28 cellular contexts compared by ENCODE assay signal in the genomic region with DNA sequence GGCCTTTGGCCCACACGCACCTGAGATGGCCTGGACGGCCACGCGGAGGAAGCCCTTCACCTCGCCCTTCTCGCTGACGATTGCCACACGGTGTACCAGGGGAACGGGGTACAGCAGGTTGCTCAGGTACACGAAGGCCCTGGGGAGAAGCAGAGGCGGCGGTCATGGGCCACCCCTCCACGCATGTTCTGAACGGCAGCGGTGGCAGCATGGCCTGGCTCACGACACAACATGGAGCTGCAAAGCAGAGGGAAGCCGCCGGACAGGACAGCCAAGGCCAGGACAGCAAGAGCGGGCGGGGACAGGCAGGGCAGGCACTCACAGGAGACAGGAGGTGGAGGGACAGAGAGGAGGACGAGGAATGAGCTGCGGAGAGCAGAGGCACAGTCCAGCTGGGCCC. TPM values are rescaled to one million over a fixed set of nuclear protein-coding genes. Genes with fewer than 3 reads are reported as not detected.
"Had no signal": no experiment of that assay in that cellular context is flagged by ENCODE, and none has a peak within 500 bp of the region (broad histone marks: within the 10 kb centered on the region; RNA-seq: fewer than 3 reads in every experiment).

No MANE protein-coding gene starts in this region.

- H3K27ac ChIP-seq: HL-60, Peyer's patch, SJCRH30 had no signal

- H3K4me3 ChIP-seq: MG63, Peyer's patch, SJCRH30 had no signal

- FAIRE-seq: HTR-8/SVneo had no signal

- H3K27me3 ChIP-seq: MG63, Peyer's patch, SJCRH30 had no signal

- H3K9me3 ChIP-seq: MG63, Peyer's patch, SJCRH30 had no signal

- DNase-seq: Karpas-422, KG1, MG63, NCI-H1092, NCI-H1105 treated with DMSO at 0.1 percent for 48 hours, NCI-H1417 treated with DMSO at 0.1 percent for 48 hours, NCI-H146, NCI-H1694 treated with DMSO at 0.1 percent for 48 hours, NCI-H1930, NCI-H2081, NCI-H2107, NCI-H2171, NCI-H226, NCI-H446, NCI-H510A, NCI-H524 treated with DMSO at 0.1 percent for 48 hours, NCI-H69, NCI-H774, PC-3, Peyer's patch, SHP77 treated with DMSO at 0.1 percent for 48 hours, SJCRH30 had no signal

- ATAC-seq: PC-3, Right ventricle myocardium inferior, SK-N-SH treated with all-trans-retinoic acid at 6 μM for 48 hours had no signal

- H3K4me1 ChIP-seq: Peyer's patch, SJCRH30 had no signal

- H3K36me3 ChIP-seq: MG63, Peyer's patch, SJCRH30 had no signal

RNA-seq across cellular contexts. Expression of a gene that starts 58.7 kb away (rescaled TPM):
- total RNA-seq: OCI-LY7, PC-3, Right ventricle myocardium inferior, RPMI7951, SJCRH30 had no signal
